Comparison of ENCODE assay signal across 1 cellular context in the genomic region with DNA sequence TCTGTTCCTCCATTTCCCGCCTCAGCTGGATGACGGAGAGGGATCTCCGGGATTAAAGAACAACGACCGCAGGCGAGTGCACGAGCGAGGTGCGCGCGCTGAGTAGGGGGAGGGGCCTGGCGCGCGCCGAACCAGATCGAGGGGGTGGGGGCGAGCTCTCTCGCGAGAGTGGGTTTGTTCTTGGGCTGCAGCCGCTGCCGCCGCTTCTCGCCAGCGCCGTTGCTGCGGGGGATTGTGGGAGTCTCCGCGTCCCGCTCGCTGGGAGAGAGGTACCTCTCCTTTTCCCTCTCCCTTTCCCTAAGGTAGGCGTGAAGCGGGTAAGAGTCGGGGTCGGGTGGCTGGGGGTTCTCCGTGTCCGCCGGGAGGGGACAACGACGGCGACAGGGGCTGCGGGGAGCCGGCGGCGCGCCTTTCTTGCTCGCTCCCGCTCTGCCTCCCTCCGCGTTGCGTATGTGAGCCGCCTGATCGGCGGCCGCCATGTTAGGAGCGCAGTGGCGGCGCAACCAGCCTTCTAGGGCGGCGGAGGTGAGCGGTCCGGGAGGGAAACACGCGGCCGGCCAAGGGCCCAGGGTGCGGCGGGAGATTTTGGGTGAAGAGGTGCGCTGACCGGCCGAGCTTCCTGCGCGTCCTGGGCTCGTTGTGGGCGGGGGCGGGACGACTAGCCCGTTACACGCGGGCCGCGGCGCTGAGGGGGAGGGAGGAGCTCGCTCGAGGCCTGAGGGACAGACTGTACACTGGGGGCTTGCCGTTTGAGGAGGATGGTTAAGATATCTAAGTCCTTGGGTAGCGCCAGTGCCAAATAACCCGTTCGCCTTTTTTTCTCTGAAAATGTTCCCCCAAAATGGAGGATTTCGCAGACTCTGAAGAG.
TF ChIP-seq lines count a peak whose summit lies in the region.

A gene with protein sequence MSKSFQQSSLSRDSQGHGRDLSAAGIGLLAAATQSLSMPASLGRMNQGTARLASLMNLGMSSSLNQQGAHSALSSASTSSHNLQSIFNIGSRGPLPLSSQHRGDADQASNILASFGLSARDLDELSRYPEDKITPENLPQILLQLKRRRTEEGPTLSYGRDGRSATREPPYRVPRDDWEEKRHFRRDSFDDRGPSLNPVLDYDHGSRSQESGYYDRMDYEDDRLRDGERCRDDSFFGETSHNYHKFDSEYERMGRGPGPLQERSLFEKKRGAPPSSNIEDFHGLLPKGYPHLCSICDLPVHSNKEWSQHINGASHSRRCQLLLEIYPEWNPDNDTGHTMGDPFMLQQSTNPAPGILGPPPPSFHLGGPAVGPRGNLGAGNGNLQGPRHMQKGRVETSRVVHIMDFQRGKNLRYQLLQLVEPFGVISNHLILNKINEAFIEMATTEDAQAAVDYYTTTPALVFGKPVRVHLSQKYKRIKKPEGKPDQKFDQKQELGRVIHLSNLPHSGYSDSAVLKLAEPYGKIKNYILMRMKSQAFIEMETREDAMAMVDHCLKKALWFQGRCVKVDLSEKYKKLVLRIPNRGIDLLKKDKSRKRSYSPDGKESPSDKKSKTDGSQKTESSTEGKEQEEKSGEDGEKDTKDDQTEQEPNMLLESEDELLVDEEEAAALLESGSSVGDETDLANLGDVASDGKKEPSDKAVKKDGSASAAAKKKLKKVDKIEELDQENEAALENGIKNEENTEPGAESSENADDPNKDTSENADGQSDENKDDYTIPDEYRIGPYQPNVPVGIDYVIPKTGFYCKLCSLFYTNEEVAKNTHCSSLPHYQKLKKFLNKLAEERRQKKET (plus strand): TSS at position 237 of the 868 bp plus-strand sequence. CDS start 13,676 bp downstream, outside the sequence.

TF ChIP-seq in HEK293, 187 proteins besides CTCF, POLR2A, EP300 and RAD21 (continued from another document):
- TF ChIP-seq, protein P1, sequence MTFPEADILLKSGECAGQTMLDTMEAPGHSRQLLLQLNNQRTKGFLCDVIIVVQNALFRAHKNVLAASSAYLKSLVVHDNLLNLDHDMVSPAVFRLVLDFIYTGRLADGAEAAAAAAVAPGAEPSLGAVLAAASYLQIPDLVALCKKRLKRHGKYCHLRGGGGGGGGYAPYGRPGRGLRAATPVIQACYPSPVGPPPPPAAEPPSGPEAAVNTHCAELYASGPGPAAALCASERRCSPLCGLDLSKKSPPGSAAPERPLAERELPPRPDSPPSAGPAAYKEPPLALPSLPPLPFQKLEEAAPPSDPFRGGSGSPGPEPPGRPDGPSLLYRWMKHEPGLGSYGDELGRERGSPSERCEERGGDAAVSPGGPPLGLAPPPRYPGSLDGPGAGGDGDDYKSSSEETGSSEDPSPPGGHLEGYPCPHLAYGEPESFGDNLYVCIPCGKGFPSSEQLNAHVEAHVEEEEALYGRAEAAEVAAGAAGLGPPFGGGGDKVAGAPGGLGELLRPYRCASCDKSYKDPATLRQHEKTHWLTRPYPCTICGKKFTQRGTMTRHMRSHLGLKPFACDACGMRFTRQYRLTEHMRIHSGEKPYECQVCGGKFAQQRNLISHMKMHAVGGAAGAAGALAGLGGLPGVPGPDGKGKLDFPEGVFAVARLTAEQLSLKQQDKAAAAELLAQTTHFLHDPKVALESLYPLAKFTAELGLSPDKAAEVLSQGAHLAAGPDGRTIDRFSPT (tag by site-specific recombination; IDR thresholded peaks at IDR 0.05), result no peak
- no peak for TF ChIP-seq ZNF791 (tag by site-specific recombination; IDR thresholded peaks at IDR 0.05)
- TF ChIP-seq ZNF335 (tag by site-specific recombination; conservative IDR thresholded peaks at IDR 0.05), result peak; percentile 87
- TF ChIP-seq TCF7L2 (IDR thresholded peaks at IDR 0.05; ENCODE audit: borderline replicate concordance, low read depth, low read length), result peak; percentile 25; the same call in 1 of the 2 replicates
- TF ChIP-seq ZNF530 (tag by site-specific recombination; IDR thresholded peaks at IDR 0.05; ENCODE audit: low read depth), result no peak
- TF ChIP-seq OVOL3 (tag by site-specific recombination; IDR thresholded peaks at IDR 0.05), result peak; percentile 86
- TF ChIP-seq, protein P2, sequence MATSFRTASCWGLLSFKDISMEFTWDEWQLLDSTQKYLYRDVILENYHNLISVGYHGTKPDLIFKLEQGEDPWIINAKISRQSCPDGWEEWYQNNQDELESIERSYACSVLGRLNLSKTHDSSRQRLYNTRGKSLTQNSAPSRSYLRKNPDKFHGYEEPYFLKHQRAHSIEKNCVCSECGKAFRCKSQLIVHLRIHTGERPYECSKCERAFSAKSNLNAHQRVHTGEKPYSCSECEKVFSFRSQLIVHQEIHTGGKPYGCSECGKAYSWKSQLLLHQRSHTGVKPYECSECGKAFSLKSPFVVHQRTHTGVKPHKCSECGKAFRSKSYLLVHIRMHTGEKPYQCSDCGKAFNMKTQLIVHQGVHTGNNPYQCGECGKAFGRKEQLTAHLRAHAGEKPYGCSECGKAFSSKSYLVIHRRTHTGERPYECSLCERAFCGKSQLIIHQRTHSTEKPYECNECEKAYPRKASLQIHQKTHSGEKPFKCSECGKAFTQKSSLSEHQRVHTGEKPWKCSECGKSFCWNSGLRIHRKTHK (tag by site-specific recombination; IDR thresholded peaks at IDR 0.05), result no peak
- TF ChIP-seq ZNF664 (tag by site-specific recombination; IDR thresholded peaks at IDR 0.05), result no peak
- TF ChIP-seq SCRT1 (tag by site-specific recombination; IDR thresholded peaks at IDR 0.05; ENCODE audit: borderline replicate concordance), result no peak
- no peak for TF ChIP-seq HOXC10 (CRISPR knock-in tag; IDR thresholded peaks at IDR 0.05)
- TF ChIP-seq ZNF404 (tag by site-specific recombination; IDR thresholded peaks at IDR 0.05), result no peak
- no peak for TF ChIP-seq ZFP3 (tag by site-specific recombination; IDR thresholded peaks at IDR 0.05; ENCODE audit: low read depth)
- TF ChIP-seq, protein P3, sequence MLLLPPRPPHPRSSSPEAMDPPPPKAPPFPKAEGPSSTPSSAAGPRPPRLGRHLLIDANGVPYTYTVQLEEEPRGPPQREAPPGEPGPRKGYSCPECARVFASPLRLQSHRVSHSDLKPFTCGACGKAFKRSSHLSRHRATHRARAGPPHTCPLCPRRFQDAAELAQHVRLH (tag by site-specific recombination; IDR thresholded peaks at IDR 0.05), result no peak; the same call in 1 of the 2 replicates
- TF ChIP-seq PRDM1 (tag by site-specific recombination; IDR thresholded peaks at IDR 0.05), result peak; percentile 95
TF ChIP-seq in HEK293: peak in this region for 76.
